In the genomic region with DNA sequence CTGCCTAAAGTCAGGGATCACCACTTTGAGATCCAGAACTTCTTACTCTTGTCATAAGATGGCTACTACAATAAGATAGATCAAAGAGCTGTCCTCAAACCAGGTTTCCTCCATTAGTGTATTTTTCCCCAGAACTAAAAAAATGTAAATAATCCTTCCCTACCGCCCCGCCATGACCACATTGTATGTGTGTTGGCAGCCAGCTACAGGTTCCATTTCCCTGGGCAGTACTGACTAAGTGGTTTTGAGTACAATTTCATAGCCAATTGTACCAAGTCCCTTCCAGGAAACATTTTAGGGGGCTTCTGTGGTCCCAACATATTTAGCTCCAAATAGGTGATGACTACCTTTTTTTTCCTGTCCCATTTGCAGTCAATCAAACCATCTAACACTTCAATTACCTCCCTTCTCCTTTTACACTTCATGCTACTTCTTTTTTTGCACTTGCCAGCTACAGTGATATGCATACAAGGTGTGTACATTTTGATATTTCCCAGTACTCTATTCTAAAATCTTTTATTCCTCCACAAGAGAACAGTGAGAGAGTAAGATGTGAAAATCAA, we compare ENCODE assay signal across 11 cellular contexts. TPM values are rescaled to one million over a fixed set of nuclear protein-coding genes. Genes with fewer than 3 reads are reported as not detected.
DNase-seq lines count a peak whose midpoint lies in the region; ATAC-seq lines count a peak whose summit lies in the region.
"Had no signal": no experiment of that assay in that cellular context is flagged by ENCODE, and none has a peak within 500 bp of the region (broad histone marks: within the 10 kb centered on the region; RNA-seq: fewer than 3 reads in every experiment).

No MANE protein-coding gene starts in this region.

- no CpG with 5 or more reads among the region's 2 CpGs for WGBS in neuronal stem cell (ENCODE audit: extremely low coverage in 2 of 2, insufficient read length in 2 of 2, insufficient replicate concordance in 1 of 2), 2 donors

- no peak overlapping the region for H3K27ac ChIP-seq in CD4-positive, CD25-positive, alpha-beta regulatory T cell (ENCODE audit: insufficient read depth, low read length, poor library complexity, severe bottlenecking)
- H3K27ac ChIP-seq in naive thymus-derived CD4-positive, alpha-beta T cell (ENCODE audit: low read depth, low read length): peak overlapping the region; percentile 14
- no peak overlapping the region for H3K27ac ChIP-seq in neuronal stem cell (replicated peaks; ENCODE audit: low read length)

- H3K4me3 ChIP-seq in CD4-positive, CD25-positive, alpha-beta regulatory T cell (ENCODE audit: low read depth, low read length): peak overlapping the region; percentile 91
- peak overlapping the region; percentile 3 for H3K4me3 ChIP-seq in naive thymus-derived CD4-positive, alpha-beta T cell (ENCODE audit: low read length)
- H3K4me3 ChIP-seq in neuronal stem cell (ENCODE audit: low read length in 2 of 2): no peak overlapping the region

- H3K9ac ChIP-seq in neuronal stem cell (ENCODE audit: low read depth, low read length, poor library complexity): no peak overlapping the region

- H2BK5ac ChIP-seq in neuronal stem cell (ENCODE audit: low read length): no peak overlapping the region

- no peaks in the 10 kb centered on the region for H3K27me3 ChIP-seq in CD4-positive, CD25-positive, alpha-beta regulatory T cell (ENCODE audit: control insufficient read depth, insufficient read depth, low read length)
- H3K27me3 ChIP-seq in naive thymus-derived CD4-positive, alpha-beta T cell (ENCODE audit: control insufficient read depth in 2 of 2, insufficient read depth in 2 of 2, low read length in 2 of 2): no peaks in the 10 kb centered on the region
- H3K27me3 ChIP-seq in neuronal stem cell (ENCODE audit: control insufficient read depth in 3 of 3, insufficient read depth in 3 of 3, low read depth in 1 of 3, low read length in 3 of 3): no peaks in the 10 kb centered on the region

- no peak for DNase-seq in CD4-positive, CD25-positive, alpha-beta regulatory T cell
- DNase-seq in astrocyte of the hippocampus (ENCODE audit: low read depth, low spot score): peak; percentile 37
- DNase-seq in naive thymus-derived CD4-positive, alpha-beta T cell: no peak
- DNase-seq in neuronal stem cell (ENCODE audit: low spot score): no peak
- no peak for DNase-seq in cerebellar nuclear complex (lab: John Stamatoyannopoulos, UW)
- no peak for DNase-seq in HK-2 (ENCODE audit: unreplicated experiment)
- no peak for DNase-seq in activated CD4-positive, CD25-positive, alpha-beta regulatory T cell treated with anti-CD3 and anti-CD28 coated beads, Interleukin-2, amount 50 U/mL, for 72 hours
- DNase-seq: activated CD4-positive, alpha-beta T cell treated with anti-CD3 and anti-CD28 coated beads for 1 hour; H7; Kasumi-1 had no signal

- no peak overlapping the region for H3K14ac ChIP-seq in neuronal stem cell (ENCODE audit: low read length)

- no peak overlapping the region for H4K8ac ChIP-seq in neuronal stem cell (ENCODE audit: low read depth, low read length)

- intact Hi-C loops in naive thymus-derived CD4-positive, alpha-beta T cell (cut with micrococcal nuclease): no loop called here

- peak overlapping the region in 3 of 4 donors; percentile 65 to 85 (median 80) for H3K4me3 Mint-ChIP-seq in CD4-positive, CD25-positive, alpha-beta regulatory T cell
- H3K4me3 Mint-ChIP-seq in IgD-negative memory B cell: peak overlapping the region in 3 of 4 donors; percentile 10 to 74 (median 39)
- peak overlapping the region in 8 of 10 donors; percentile 46 to 71 (median 58) for H3K4me3 Mint-ChIP-seq in naive thymus-derived CD4-positive, alpha-beta T cell

- H3K79me1 ChIP-seq in neuronal stem cell (ENCODE audit: low read depth, low read length): peaks cover 2% of the 10 kb centered on the region

- H3K36me3 Mint-ChIP-seq in CD4-positive, CD25-positive, alpha-beta regulatory T cell: no peaks in the 10 kb centered on the region
- H3K36me3 Mint-ChIP-seq in IgD-negative memory B cell: peaks cover 3% of the 10 kb centered on the region
- peaks cover 0 to 20% (median 4%) of the 10 kb centered on the region in 5 donors for H3K36me3 Mint-ChIP-seq in naive thymus-derived CD4-positive, alpha-beta T cell

- H3K27ac Mint-ChIP-seq in CD4-positive, CD25-positive, alpha-beta regulatory T cell: peak overlapping the region in 2 of 3 donors; percentile 32 to 54
- peak overlapping the region in 2 of 3 donors; percentile 18 to 85 for H3K27ac Mint-ChIP-seq in IgD-negative memory B cell
- peak overlapping the region in 7 of 9 donors; percentile 10 to 74 (median 22) for H3K27ac Mint-ChIP-seq in naive thymus-derived CD4-positive, alpha-beta T cell

- H3K18ac ChIP-seq in neuronal stem cell (ENCODE audit: low read length): no peak overlapping the region

- H3K27me3 Mint-ChIP-seq in CD4-positive, CD25-positive, alpha-beta regulatory T cell: no peaks in the 10 kb centered on the region
- H3K27me3 Mint-ChIP-seq in IgD-negative memory B cell: no peaks in the 10 kb centered on the region
- no peaks in the 10 kb centered on the region for H3K27me3 Mint-ChIP-seq in naive thymus-derived CD4-positive, alpha-beta T cell

- H3K36me3 ChIP-seq in CD4-positive, CD25-positive, alpha-beta regulatory T cell (ENCODE audit: control insufficient read depth, insufficient read depth, low read length): peaks cover 3% of the 10 kb centered on the region
- H3K36me3 ChIP-seq in naive thymus-derived CD4-positive, alpha-beta T cell (ENCODE audit: control insufficient read depth in 2 of 3, insufficient read depth in 3 of 3, low read length in 3 of 3): no peaks in the 10 kb centered on the region
- peaks cover 0 to 60% of the 10 kb centered on the region in 2 donors for H3K36me3 ChIP-seq in neuronal stem cell (replicated peaks in 1 of 2; ENCODE audit: control insufficient read depth in 2 of 2, insufficient read depth in 2 of 2, low read length in 2 of 2)

- no peak overlapping the region for H2AK5ac ChIP-seq in neuronal stem cell (ENCODE audit: low read depth, low read length)

- H3K4me1 Mint-ChIP-seq in CD4-positive, CD25-positive, alpha-beta regulatory T cell: peaks cover 34 to 77% (median 58%) of the 10 kb centered on the region in 4 donors
- peaks cover 46 to 51% (median 47%) of the 10 kb centered on the region in 3 donors for H3K4me1 Mint-ChIP-seq in IgD-negative memory B cell
- H3K4me1 Mint-ChIP-seq in naive thymus-derived CD4-positive, alpha-beta T cell: peaks cover 36 to 82% (median 76%) of the 10 kb centered on the region in 7 donors

- H3K4me1 ChIP-seq in CD4-positive, CD25-positive, alpha-beta regulatory T cell (ENCODE audit: control insufficient read depth, insufficient read depth, low read length, poor library complexity, severe bottlenecking): peaks cover 65% of the 10 kb centered on the region
- peaks cover 42% of the 10 kb centered on the region in 2 donors for H3K4me1 ChIP-seq in naive thymus-derived CD4-positive, alpha-beta T cell (ENCODE audit: control insufficient read depth in 2 of 2, insufficient read depth in 2 of 2, low read length in 2 of 2)
- peaks cover 11 to 12% of the 10 kb centered on the region in 2 donors for H3K4me1 ChIP-seq in neuronal stem cell (ENCODE audit: control insufficient read depth in 2 of 2, insufficient read depth in 1 of 2, low read depth in 1 of 2, low read length in 2 of 2)

- H3K23ac ChIP-seq in neuronal stem cell (ENCODE audit: low read depth, low read length, poor library complexity): no peak overlapping the region

- no peak overlapping the region for H4K91ac ChIP-seq in neuronal stem cell (ENCODE audit: low read depth, low read length, poor library complexity)

- no peak overlapping the region for H2BK120ac ChIP-seq in neuronal stem cell (ENCODE audit: low read depth, low read length)

- H2BK12ac ChIP-seq in neuronal stem cell (ENCODE audit: low read length): no peak overlapping the region

- no peak overlapping the region for H3K4ac ChIP-seq in neuronal stem cell (ENCODE audit: low read length)

- H3K9me3 ChIP-seq in CD4-positive, CD25-positive, alpha-beta regulatory T cell (ENCODE audit: control insufficient read depth in 2 of 2, low read length in 2 of 2): no peaks in the 10 kb centered on the region
- no peaks in the 10 kb centered on the region for H3K9me3 ChIP-seq in naive thymus-derived CD4-positive, alpha-beta T cell (ENCODE audit: control insufficient read depth in 2 of 3, low read length in 3 of 3)
- H3K9me3 ChIP-seq in neuronal stem cell (replicated peaks in 1 of 2; ENCODE audit: control insufficient read depth in 2 of 2, insufficient read depth in 1 of 2, low read depth in 1 of 2, low read length in 2 of 2): peaks cover 0 to 5% of the 10 kb centered on the region in 2 donors

- POLR2A ChIA-PET in naive thymus-derived CD4-positive, alpha-beta T cell (lab: Charles Lee): interaction anchor here (0.8 to 2.0 kb wide), 5 partner anchors 11 to 297 kb away, joined by 3 to 6 read pairs (median 4); a partner anchor contains a TSS

- H3K9me3 Mint-ChIP-seq in CD4-positive, CD25-positive, alpha-beta regulatory T cell: no peaks in the 10 kb centered on the region
- no peaks in the 10 kb centered on the region for H3K9me3 Mint-ChIP-seq in IgD-negative memory B cell
- H3K9me3 Mint-ChIP-seq in naive thymus-derived CD4-positive, alpha-beta T cell: peaks cover 0 to 3% (median 0%) of the 10 kb centered on the region in 11 donors

- H2BK15ac ChIP-seq in neuronal stem cell (ENCODE audit: low read length): no peak overlapping the region

- no peak overlapping the region for H2AFZ ChIP-seq in neuronal stem cell (ENCODE audit: low read length)

- ATAC-seq in CD4-positive, CD25-positive, alpha-beta regulatory T cell (ENCODE audit: low read depth in 2 of 2): no peak
- no peak for ATAC-seq in naive thymus-derived CD4-positive, alpha-beta T cell

- CTCF ChIA-PET in naive thymus-derived CD4-positive, alpha-beta T cell (lab: Charles Lee): interaction anchor here (0.6 to 1.1 kb wide), 5 partner anchors 9 to 1153 kb away, joined by 3 read pairs; no protein-coding TSS in a partner anchor

- no peak overlapping the region for H3K4me2 ChIP-seq in neuronal stem cell (ENCODE audit: insufficient read depth, low read length, poor library complexity, severe bottlenecking)

RNA-seq across cellular contexts. Expression of a gene that starts 4.0 kb away (rescaled TPM):
- 131 TPM for total RNA-seq in CD4-positive, CD25-positive, alpha-beta regulatory T cell
- 10 to 100 TPM; 15.1 to 19.9 (median 18.9) TPM for polyA plus RNA-seq in CD4-positive, CD25-positive, alpha-beta regulatory T cell
- polyA plus RNA-seq in IgD-negative memory B cell: 14.6 TPM
- 100 to 1,000 TPM; 105 to 178 (median 137) TPM for total RNA-seq in naive thymus-derived CD4-positive, alpha-beta T cell
- 10 to 100 TPM; 19.2 to 20.1 TPM for polyA plus RNA-seq in naive thymus-derived CD4-positive, alpha-beta T cell
- 43.5 TPM for polyA plus RNA-seq in neuronal stem cell (2013, experiment 1 of 2)
- 45.1 TPM for polyA plus RNA-seq in neuronal stem cell (2013, experiment 2 of 2)

Comparison
In these comparisons a context has a peak if more than half of its experiments do, and no peak if none do; other contexts are left out.
1. H3K4me3 ChIP-seq: peak in CD4-positive, CD25-positive, alpha-beta regulatory T cell (single experiment) and naive thymus-derived CD4-positive, alpha-beta T cell (single experiment); none in neuronal stem cell (0 of 2).
2. Peak in every context shown above with its lines, with median percentiles within 50 percentile points of each other: H3K27ac Mint-ChIP-seq and H3K4me3 Mint-ChIP-seq.